ENCODE assay signal across 21 cellular contexts in genomic region chr9:32247173-32247572, GRCh38.
A peak's percentile ranks its signal among the peaks of the same experiment; 100 is the strongest.
DNase-seq lines count a peak whose midpoint lies in the region; ATAC-seq, FAIRE-seq and TF ChIP-seq lines count a peak whose summit lies in the region.
"Had no signal": no experiment of that assay in that cellular context is flagged by ENCODE, and none has a peak within 500 bp of the region (broad histone marks: within the 10 kb centered on the region; RNA-seq: fewer than 3 reads in every experiment).

No MANE protein-coding gene starts in this region.

- POLR2A ChIA-PET in HepG2 (lab: Yijun Ruan, JAX), result no interaction called here

- FAIRE-seq in HepG2 (lab: Jason Lieb, UNC), result no peak
- FAIRE-seq: D721Med, GM19239, H1 had no signal

- in situ Hi-C loops in G401 (cut with HindIII; ENCODE audit: low sequenced_read_pairs) (no loop called here), HepG2 (cut with HindIII; ENCODE audit: extremely low pct_ligation_motif_present, low pct_unique_long_range_greater_than_20kb) (loop anchor here (5.0 to 10.0 kb wide), 2 partner anchors 330 to 402 kb away; no protein-coding TSS in a partner anchor)

- WGBS in HepG2 (ENCODE audit: low lambda C conversion rate), result 93% methylated on average over 3 of the region's 3 CpGs

- no peak overlapping the region for H3K4me3 ChIP-seq in neural cell (ENCODE audit: low read length)
- H3K4me3 ChIP-seq in HepG2 (replicated peaks in 1 of 3; ENCODE audit: insufficient read depth in 1 of 3, low read depth in 2 of 3, low read length in 3 of 3), result no peak overlapping the region
- H3K4me3 ChIP-seq: HAP-1 had no signal

- H3K79me2 ChIP-seq in neural cell (replicated peaks; ENCODE audit: insufficient read depth, low read length) (no peaks in the 10 kb centered on the region), HepG2 (ENCODE audit: insufficient read depth, low read length) (no peaks in the 10 kb centered on the region)

- DNase-seq in G401 (ENCODE audit: low spot score) (peak; percentile 6), globus pallidus (ENCODE audit: low spot score) (peak; percentile 20), HepG2 (ENCODE audit: low spot score) (no peak)
- DNase-seq: ACHN; C1 segment of cervical spinal cord; CD4-positive, alpha-beta memory T cell; COR-L47; DMS153; DMS79 treated with DMSO at 0.1 percent for 48 hours; EL; GDM1; IMR-90; KG1 had no signal

- no peak overlapping the region for H3K9ac ChIP-seq in neural cell (ENCODE audit: low read length)
- no peak overlapping the region for H3K9ac ChIP-seq in HepG2 (ENCODE audit: insufficient read depth, low read depth, low read length)

- intact Hi-C loops in HepG2 (cut with micrococcal nuclease; ENCODE audit: unreplicated experiment), result no loop called here

- H3K27ac ChIP-seq in neural cell (ENCODE audit: low read length) (peak overlapping the region; percentile 52), HepG2 (ENCODE audit: extremely low read length, insufficient read depth, low read length) (no peak overlapping the region)

- ATAC-seq in GM19351 (IDR thresholded peaks at IDR 0.05; ENCODE audit: unreplicated experiment), result no peak
- ATAC-seq in HG03095 (IDR thresholded peaks at IDR 0.05; ENCODE audit: unreplicated experiment), result no peak
- ATAC-seq in esophagus mucosa, result no peak
- ATAC-seq in HepG2, result no peak

- BruUV-seq in HepG2 (replicated peaks; lab: Mats Ljungman, UMichigan), result no TSS peak

- H2AFZ ChIP-seq in neural cell (ENCODE audit: low read depth, low read length) (no peak overlapping the region), HepG2 (ENCODE audit: low read length) (no peak overlapping the region)

- H3K9me2 ChIP-seq in neural cell (ENCODE audit: insufficient read depth, low read length), result no peaks in the 10 kb centered on the region

- no peak for TF ChIP-seq POLR2A in HepG2 (IDR thresholded peaks at IDR 0.05; ENCODE audit: insufficient read depth in 1 of 2, low read depth in 2 of 2, low read length in 2 of 2)

- H3K9me3 ChIP-seq in neural cell (ENCODE audit: low read length) (no peaks in the 10 kb centered on the region), HepG2 (ENCODE audit: low read length) (no peaks in the 10 kb centered on the region)
- H3K9me3 ChIP-seq: HAP-1 had no signal

- H3F3A ChIP-seq in neural cell (ENCODE audit: insufficient read depth, low read length, poor library complexity, severe bottlenecking), result no peaks in the 10 kb centered on the region

- TF ChIP-seq RAD21 in neural cell (conservative IDR thresholded peaks at IDR 0.05) (no peak), HepG2 (CRISPR knock-in tag; IDR thresholded peaks at IDR 0.05) (no peak)

- H3K36me3 ChIP-seq in neural cell (ENCODE audit: insufficient read depth, low read length) (no peaks in the 10 kb centered on the region), HepG2 (replicated peaks in 1 of 2; ENCODE audit: control insufficient read depth in 1 of 2, insufficient read depth in 2 of 2, low read length in 2 of 2) (no peaks in the 10 kb centered on the region)
- H3K36me3 ChIP-seq: HAP-1 had no signal

- H3K4me2 ChIP-seq in neural cell (ENCODE audit: low read length), result no peak overlapping the region
- H3K4me2 ChIP-seq in HepG2 (ENCODE audit: low read depth, low read length), result no peak overlapping the region

- TF ChIP-seq EP300 in neural cell (conservative IDR thresholded peaks at IDR 0.05; ENCODE audit: poor library complexity, severe bottlenecking), result peak; percentile 68
- TF ChIP-seq EP300 in HepG2 (IDR thresholded peaks at IDR 0.05; ENCODE audit: low read depth in 2 of 2, low read length in 2 of 2), result no peak
- TF ChIP-seq EP300 in HepG2 (CRISPR knock-in tag; IDR thresholded peaks at IDR 0.05; ENCODE audit: borderline replicate concordance), result no peak

- H3K4me1 ChIP-seq in HepG2 (ENCODE audit: insufficient read depth, low read length), result peaks cover 32% of the 10 kb centered on the region

- TF ChIP-seq CTCF in neural cell (IDR thresholded peaks at IDR 0.05; ENCODE audit: poor library complexity, severe bottlenecking) (no peak), HepG2 (CRISPR knock-in tag; IDR thresholded peaks at IDR 0.05) (no peak)

- H3K27me3 ChIP-seq in neural cell (ENCODE audit: insufficient read depth, low read depth, low read length), result no peaks in the 10 kb centered on the region
- no peaks in the 10 kb centered on the region for H3K27me3 ChIP-seq in HepG2 (ENCODE audit: control insufficient read depth in 1 of 2, insufficient read depth in 2 of 2, low read length in 2 of 2)

- H4K20me1 ChIP-seq in neural cell (ENCODE audit: insufficient read depth) (no peaks in the 10 kb centered on the region), HepG2 (ENCODE audit: insufficient read depth, low read length) (no peaks in the 10 kb centered on the region)

- CTCF ChIA-PET in HepG2 (lab: Yijun Ruan, JAX; ENCODE audit: low intra/inter-chr PET ratio, low total read pairs), result no interaction called here

TF ChIP-seq in neural cell, 6 proteins besides CTCF, POLR2A, EP300 and RAD21:
- TF ChIP-seq SMC3 (conservative IDR thresholded peaks at IDR 0.05; ENCODE audit: poor library complexity) (no peak), POLR2AphosphoS5 (IDR thresholded peaks at IDR 0.05) (peak; percentile 35)

TF ChIP-seq in HepG2, 621 proteins besides CTCF, POLR2A, EP300 and RAD21 (continues in another document):
- TF ChIP-seq SIN3B (IDR thresholded peaks at IDR 0.05; ENCODE audit: low read length), result no peak
- no peak for TF ChIP-seq SP1 (IDR thresholded peaks at IDR 0.05)
- no peak for TF ChIP-seq SP1 (CRISPR knock-in tag; IDR thresholded peaks at IDR 0.05)
- TF ChIP-seq ZBTB39 (CRISPR knock-in tag; IDR thresholded peaks at IDR 0.05), result no peak
- TF ChIP-seq SNAI1 (CRISPR knock-in tag; IDR thresholded peaks at IDR 0.05; ENCODE audit: borderline replicate concordance), result no peak
- TF ChIP-seq ZNF572 (CRISPR knock-in tag; IDR thresholded peaks at IDR 0.05), result no peak
- no peak for TF ChIP-seq ZNF460 (CRISPR knock-in tag; IDR thresholded peaks at IDR 0.05; ENCODE audit: borderline replicate concordance)
- no peak for TF ChIP-seq ZNF503 (CRISPR knock-in tag; IDR thresholded peaks at IDR 0.05)
